1 cellular context compared by ENCODE assay signal in the genomic region with DNA sequence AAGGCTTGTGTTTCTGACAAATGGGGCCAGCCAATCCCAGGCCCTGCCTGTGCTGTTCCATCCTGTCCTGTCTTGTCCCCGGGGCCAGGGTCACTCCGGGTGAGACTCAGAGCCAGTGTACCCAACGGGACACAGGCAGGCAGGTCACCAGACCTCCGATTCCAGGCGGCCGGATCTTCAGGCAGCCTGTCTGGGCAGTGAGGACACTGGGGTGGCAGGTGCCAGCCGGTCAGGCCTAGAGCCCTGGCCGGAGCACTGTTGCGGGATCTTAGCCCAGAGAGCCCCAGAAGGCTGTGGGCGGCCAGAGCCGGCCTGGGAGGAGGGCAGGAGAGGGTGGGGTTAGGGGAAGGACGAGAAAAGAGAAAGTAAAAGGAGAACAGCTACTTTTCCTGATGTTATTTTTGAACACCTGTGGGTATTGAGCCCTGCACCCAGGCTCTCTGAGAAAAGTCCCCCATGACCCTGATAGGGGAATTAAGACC.
TF ChIP-seq lines count a peak whose summit lies in the region.

No MANE protein-coding gene starts in this region.

TF ChIP-seq in IMR-90, 13 proteins besides CTCF, POLR2A, EP300 and RAD21 (continued from another document):
- TF ChIP-seq, protein P1, sequence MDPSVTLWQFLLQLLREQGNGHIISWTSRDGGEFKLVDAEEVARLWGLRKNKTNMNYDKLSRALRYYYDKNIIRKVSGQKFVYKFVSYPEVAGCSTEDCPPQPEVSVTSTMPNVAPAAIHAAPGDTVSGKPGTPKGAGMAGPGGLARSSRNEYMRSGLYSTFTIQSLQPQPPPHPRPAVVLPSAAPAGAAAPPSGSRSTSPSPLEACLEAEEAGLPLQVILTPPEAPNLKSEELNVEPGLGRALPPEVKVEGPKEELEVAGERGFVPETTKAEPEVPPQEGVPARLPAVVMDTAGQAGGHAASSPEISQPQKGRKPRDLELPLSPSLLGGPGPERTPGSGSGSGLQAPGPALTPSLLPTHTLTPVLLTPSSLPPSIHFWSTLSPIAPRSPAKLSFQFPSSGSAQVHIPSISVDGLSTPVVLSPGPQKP (IDR thresholded peaks at IDR 0.05; ENCODE audit: borderline replicate concordance, low read depth, low read length), result no peak
- TF ChIP-seq MAZ (IDR thresholded peaks at IDR 0.05; ENCODE audit: borderline replicate concordance, low read depth, low read length) (no peak), RCOR1 (IDR thresholded peaks at IDR 0.05; ENCODE audit: insufficient replicate concordance, low read length) (no peak), NFE2L2 (IDR thresholded peaks at IDR 0.05; ENCODE audit: low read depth, low read length) (no peak), FOS (IDR thresholded peaks at IDR 0.05; ENCODE audit: low read depth, low read length) (no peak), MAFK (IDR thresholded peaks at IDR 0.05; ENCODE audit: low read depth, low read length) (no peak), RFX5 (IDR thresholded peaks at IDR 0.05; ENCODE audit: low read depth, low read length) (no peak), MXI1 (IDR thresholded peaks at IDR 0.05; ENCODE audit: borderline replicate concordance, low read depth, low read length) (no peak)
- TF ChIP-seq, protein P2, sequence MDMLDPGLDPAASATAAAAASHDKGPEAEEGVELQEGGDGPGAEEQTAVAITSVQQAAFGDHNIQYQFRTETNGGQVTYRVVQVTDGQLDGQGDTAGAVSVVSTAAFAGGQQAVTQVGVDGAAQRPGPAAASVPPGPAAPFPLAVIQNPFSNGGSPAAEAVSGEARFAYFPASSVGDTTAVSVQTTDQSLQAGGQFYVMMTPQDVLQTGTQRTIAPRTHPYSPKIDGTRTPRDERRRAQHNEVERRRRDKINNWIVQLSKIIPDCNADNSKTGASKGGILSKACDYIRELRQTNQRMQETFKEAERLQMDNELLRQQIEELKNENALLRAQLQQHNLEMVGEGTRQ (IDR thresholded peaks at IDR 0.05; ENCODE audit: low read depth, low read length), result no peak
